Comparison of ENCODE assay signal across 8 cellular contexts in genomic region chr7:30445770-30446169, GRCh38. TPM values are rescaled to one million over a fixed set of nuclear protein-coding genes. Genes with fewer than 3 reads are reported as not detected.
DNase-seq lines count a peak whose midpoint lies in the region; ATAC-seq and TF ChIP-seq lines count a peak whose summit lies in the region.

No MANE protein-coding gene starts in this region.

- no peaks in the 10 kb centered on the region for H3K9me3 Mint-ChIP-seq in HFFc6

- peak; percentile 97 for ATAC-seq in HG02973 (IDR thresholded peaks at IDR 0.05; ENCODE audit: unreplicated experiment)

- H3K27ac Mint-ChIP-seq in HFFc6 = no peak overlapping the region

- DNase-seq in NCI-H1105 treated with DMSO at 0.1 percent for 48 hours (lab: John Stamatoyannopoulos, UW) (peak; percentile 14), NCI-H1105 (lab: John Stamatoyannopoulos, UW) (no peak), NCI-H345 treated with DMSO at 0.1 percent for 48 hours (lab: John Stamatoyannopoulos, UW; ENCODE audit: unreplicated experiment) (peak; percentile 71), fibroblast of villous mesenchyme (ENCODE audit: low read depth) (peak; percentile 87), HFFc6 (no peak)
- peak; percentile 33 for DNase-seq in activated CD8-positive, alpha-beta memory T cell treated with anti-CD3 and anti-CD28 coated beads, Interleukin-2, amount 50 U/mL, for 24 hours (ENCODE audit: extremely low read depth)
- peak; percentile 39 for DNase-seq in stimulated activated CD4-positive, alpha-beta T cell treated with anti-CD3 and anti-CD28 coated beads, Interleukin-12 subunit alpha, Interleukin-12 subunit beta, amount 100 ng/mL, for 4 hours

- no peaks in the 10 kb centered on the region for H3K4me1 Mint-ChIP-seq in HFFc6 (ENCODE audit: low read depth)

- no peaks in the 10 kb centered on the region for H3K36me3 Mint-ChIP-seq in HFFc6 (ENCODE audit: low read depth)

- H3K4me3 Mint-ChIP-seq in HFFc6 = no peak overlapping the region

- H3K4me3 ChIP-seq in fibroblast of villous mesenchyme (ENCODE audit: low read depth, low read length) = no peak overlapping the region

- TF ChIP-seq CTCF in fibroblast of villous mesenchyme (IDR thresholded peaks at IDR 0.05; ENCODE audit: insufficient read depth, low read depth, low read length) (peak; percentile 62), HFFc6 (IDR thresholded peaks at IDR 0.05) (no peak)

- no peaks in the 10 kb centered on the region for H3K27me3 Mint-ChIP-seq in HFFc6 (ENCODE audit: insufficient read depth)

RNA-seq across cellular contexts. Expression of gene NOD1, which starts 32.8 kb away (rescaled TPM):
- 3.9 and 4.8 TPM in 2 replicates for total RNA-seq in fibroblast of villous mesenchyme
- total RNA-seq in HFFc6 (2021; fragmentation: NEBNext Ultra II Directional; extraction: Animal tissue kit (Norgen Biotek cat#: 25700)) = 1 to 10 TPM; 2.8 to 3.9 (median 3.0) TPM

RNA-seq across cellular contexts. Expression of gene GGCT, which starts 58.9 kb away (rescaled TPM):
- 18.1 and 20.3 TPM in 2 replicates for total RNA-seq in fibroblast of villous mesenchyme
- total RNA-seq in HFFc6 (2021; fragmentation: NEBNext Ultra II Directional; extraction: Animal tissue kit (Norgen Biotek cat#: 25700)) = 10 to 100 TPM; 16.1 to 25.6 (median 21.1) TPM

Comparison
In these comparisons a context has a peak if more than half of its experiments do, and no peak if none do; other contexts are left out.
1. DNase-seq: peak in NCI-H1105 treated with DMSO at 0.1 percent for 48 hours (single experiment), NCI-H345 treated with DMSO at 0.1 percent for 48 hours (single experiment), activated CD8-positive, alpha-beta memory T cell treated with anti-CD3 and anti-CD28 coated beads, Interleukin-2, amount 50 U/mL, for 24 hours (single experiment), fibroblast of villous mesenchyme (single experiment) and stimulated activated CD4-positive, alpha-beta T cell treated with anti-CD3 and anti-CD28 coated beads, Interleukin-12 subunit alpha, Interleukin-12 subunit beta, amount 100 ng/mL, for 4 hours (single experiment); none in NCI-H1105 (single experiment) and HFFc6 (single experiment).